8 cellular contexts compared by ENCODE assay signal in genomic region chr1:9128520-9129371, GRCh38. TPM values are rescaled to one million over a fixed set of nuclear protein-coding genes. Genes with fewer than 3 reads are reported as not detected.
A peak's percentile ranks its signal among the peaks of the same experiment; 100 is the strongest.
DNase-seq lines count a peak whose midpoint lies in the region; ATAC-seq, FAIRE-seq and TF ChIP-seq lines count a peak whose summit lies in the region.

A gene with protein sequence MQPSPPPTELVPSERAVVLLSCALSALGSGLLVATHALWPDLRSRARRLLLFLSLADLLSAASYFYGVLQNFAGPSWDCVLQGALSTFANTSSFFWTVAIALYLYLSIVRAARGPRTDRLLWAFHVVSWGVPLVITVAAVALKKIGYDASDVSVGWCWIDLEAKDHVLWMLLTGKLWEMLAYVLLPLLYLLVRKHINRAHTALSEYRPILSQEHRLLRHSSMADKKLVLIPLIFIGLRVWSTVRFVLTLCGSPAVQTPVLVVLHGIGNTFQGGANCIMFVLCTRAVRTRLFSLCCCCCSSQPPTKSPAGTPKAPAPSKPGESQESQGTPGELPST (minus strand): TSS chr1:9129102. CDS start chr1:9129027, 75 bp downstream.

- peak within 1 kb of the TSS; percentile 34 to 49 (median 36) for H3K4me3 ChIP-seq in endothelial cell of umbilical vein (replicated peaks in 1 of 3; ENCODE audit: insufficient read depth in 1 of 3, low read depth in 1 of 3, low read length in 3 of 3)
- peak within 1 kb of the TSS; percentile 30 for H3K4me3 ChIP-seq in mucosa of descending colon

- POLR2A ChIA-PET in endothelial cell of umbilical vein (lab: Charles Lee) = interaction anchor here (0.5 kb wide), 1 partner anchor 107 kb away, joined by 3 read pairs; no protein-coding TSS in a partner anchor

- no peaks in the 10 kb centered on the region for H3K27me3 ChIP-seq in endothelial cell of umbilical vein (ENCODE audit: control insufficient read depth in 2 of 2, insufficient read depth in 2 of 2, low read length in 2 of 2)

- ATAC-seq in HG02884 (IDR thresholded peaks at IDR 0.05; ENCODE audit: unreplicated experiment) (peak; percentile 47), mucosa of descending colon (peak; percentile 97)

- dilution Hi-C loops in endothelial cell of umbilical vein (cut with MboI; ENCODE audit: extremely low pct_ligation_motif_present, low sequenced_read_pairs) = no loop called here

- no TSS peak for BruUV-seq in endothelial cell of umbilical vein (replicated peaks; lab: Mats Ljungman, UMichigan)

- TF ChIP-seq POLR2A in endothelial cell of umbilical vein (IDR thresholded peaks at IDR 0.05; ENCODE audit: low read depth, low read length) = peak; percentile 78

- H3K4me2 ChIP-seq in endothelial cell of umbilical vein (ENCODE audit: insufficient read depth, low read length) = peak within 1 kb of the TSS; percentile 70

- H3K36me3 ChIP-seq in endothelial cell of umbilical vein (ENCODE audit: control insufficient read depth in 2 of 2, extremely low read depth in 1 of 2, insufficient read depth in 2 of 2, low read length in 2 of 2) = no peaks in the 10 kb centered on the region
- no peaks in the 10 kb centered on the region for H3K36me3 ChIP-seq in mucosa of descending colon (ENCODE audit: low read depth)

- no peak within 1 kb of the TSS for H3K27ac ChIP-seq in endothelial cell of umbilical vein (ENCODE audit: insufficient read depth, low read depth, low read length)

- CTCF ChIA-PET in endothelial cell of umbilical vein (lab: Charles Lee) = interaction anchor here (1.0 to 7.5 kb wide), 10 partner anchors 12 to 211 kb away, joined by 3 to 48 read pairs (median 6); no protein-coding TSS in a partner anchor

- FAIRE-seq in endothelial cell of umbilical vein (lab: Jason Lieb, UNC) = peak; percentile 68

- DNase-seq in NCI-H524 (lab: John Stamatoyannopoulos, UW) (peak; percentile 9 to 39), NCI-H524 treated with DMSO at 0.1 percent for 48 hours (lab: John Stamatoyannopoulos, UW) (no peak), NCI-H69 (lab: John Stamatoyannopoulos, UW) (peak; percentile 43), endothelial cell of umbilical vein (ENCODE audit: low read depth, low spot score) (peak; percentile 70), mucosa of descending colon (peak; percentile 94 to 97 (median 96))
- peak; percentile 44 for DNase-seq in activated CD8-positive, alpha-beta memory T cell treated with anti-CD3 and anti-CD28 coated beads, Interleukin-2, amount 50 U/mL, for 24 hours (ENCODE audit: extremely low read depth)
- DNase-seq in stimulated activated CD8-positive, alpha-beta memory T cell treated with anti-CD3 and anti-CD28 coated beads, Interleukin-4, amount 100 ng/mL, for 4 hours (ENCODE audit: low read depth in 2 of 2, low spot score in 1 of 2) = peak; percentile 47 to 71

- H3K79me2 ChIP-seq in endothelial cell of umbilical vein (ENCODE audit: control insufficient read depth, insufficient read depth, low read length) = no peaks in the 10 kb centered on the region

- intact Hi-C loops in endothelial cell of umbilical vein (cut with micrococcal nuclease) (loop anchor here (5.0 kb wide), 3 partner anchors 54 to 104 kb away; partner anchors contain the start of gene H6PD), mucosa of descending colon (cut with DNase I, micrococcal nuclease) (no loop called here)

- H3K4me1 ChIP-seq in endothelial cell of umbilical vein (ENCODE audit: control insufficient read depth, extremely low read depth, insufficient read depth, low read length) (peaks cover 8% of the 10 kb centered on the region), mucosa of descending colon (ENCODE audit: low read depth) (peaks cover 9% of the 10 kb centered on the region)

- TF ChIP-seq CTCF in endothelial cell of umbilical vein (IDR thresholded peaks at IDR 0.05; ENCODE audit: extremely low read depth in 1 of 2, insufficient read depth in 1 of 2, low read depth in 1 of 2, low read length in 2 of 2) (peak in 1 of 2 donors; percentile 19), mucosa of descending colon (IDR thresholded peaks at IDR 0.05) (no peak)

- no peaks in the 10 kb centered on the region for H3K9me3 ChIP-seq in endothelial cell of umbilical vein (replicated peaks; ENCODE audit: control insufficient read depth, insufficient read depth, low read length)
- no peaks in the 10 kb centered on the region for H3K9me3 ChIP-seq in mucosa of descending colon

- H3K9me1 ChIP-seq in endothelial cell of umbilical vein (replicated peaks; ENCODE audit: control insufficient read depth, extremely low read depth, insufficient read depth, low read length) = no peaks in the 10 kb centered on the region

- peak within 1 kb of the TSS; percentile 79 for H2AFZ ChIP-seq in endothelial cell of umbilical vein (ENCODE audit: low read depth, low read length)

- H4K20me1 ChIP-seq in endothelial cell of umbilical vein (replicated peaks; ENCODE audit: control insufficient read depth, extremely low read depth, insufficient read depth, low read length) = no peaks in the 10 kb centered on the region

- peak within 1 kb of the TSS; percentile 55 for H3K9ac ChIP-seq in endothelial cell of umbilical vein (replicated peaks; ENCODE audit: extremely low read depth, insufficient read depth, low read length)

TF ChIP-seq in endothelial cell of umbilical vein, 7 proteins besides CTCF, POLR2A, EP300 and RAD21:
- TF ChIP-seq MYC (IDR thresholded peaks at IDR 0.05; ENCODE audit: low read depth, low read length) (no peak), POLR2AphosphoS5 (IDR thresholded peaks at IDR 0.05; ENCODE audit: insufficient read depth, low read depth, low read length) (peak; percentile 56)
TF ChIP-seq in endothelial cell of umbilical vein: peak in this region for 1.

RNA-seq across cellular contexts. Expression of the gene that starts here (rescaled TPM):
- total RNA-seq in endothelial cell of umbilical vein (5.2 and 6.5 TPM in 2 replicates), mucosa of descending colon (1 to 10 TPM; 7.0 to 8.7 (median 8.1) TPM)
- polyA plus RNA-seq in endothelial cell of umbilical vein = 1.0 and 1.2 TPM in 2 replicates
- 0.96 and 1.0 TPM in 2 replicates for polyA plus RNA-seq in endothelial cell of umbilical vein (2011; cell fraction: cytosol; rRNA removed)
- 1.3 and 1.8 TPM in 2 replicates for polyA plus RNA-seq in endothelial cell of umbilical vein (2011; cell fraction: nucleus; rRNA removed)
- 2.9 and 6.9 TPM in 2 replicates for polyA plus RNA-seq in endothelial cell of umbilical vein (2012)
- 1.4 and 1.9 TPM in 2 replicates for polyA minus RNA-seq in endothelial cell of umbilical vein
- polyA minus RNA-seq in endothelial cell of umbilical vein (2011; cell fraction: cytosol; rRNA and poly(A)+ RNA removed) = 7.7 TPM
- polyA minus RNA-seq in endothelial cell of umbilical vein (2011; cell fraction: nucleus; rRNA and poly(A)+ RNA removed) = 1.4 and 1.5 TPM in 2 replicates
